1 cellular context compared by ENCODE assay signal in the genomic region with DNA sequence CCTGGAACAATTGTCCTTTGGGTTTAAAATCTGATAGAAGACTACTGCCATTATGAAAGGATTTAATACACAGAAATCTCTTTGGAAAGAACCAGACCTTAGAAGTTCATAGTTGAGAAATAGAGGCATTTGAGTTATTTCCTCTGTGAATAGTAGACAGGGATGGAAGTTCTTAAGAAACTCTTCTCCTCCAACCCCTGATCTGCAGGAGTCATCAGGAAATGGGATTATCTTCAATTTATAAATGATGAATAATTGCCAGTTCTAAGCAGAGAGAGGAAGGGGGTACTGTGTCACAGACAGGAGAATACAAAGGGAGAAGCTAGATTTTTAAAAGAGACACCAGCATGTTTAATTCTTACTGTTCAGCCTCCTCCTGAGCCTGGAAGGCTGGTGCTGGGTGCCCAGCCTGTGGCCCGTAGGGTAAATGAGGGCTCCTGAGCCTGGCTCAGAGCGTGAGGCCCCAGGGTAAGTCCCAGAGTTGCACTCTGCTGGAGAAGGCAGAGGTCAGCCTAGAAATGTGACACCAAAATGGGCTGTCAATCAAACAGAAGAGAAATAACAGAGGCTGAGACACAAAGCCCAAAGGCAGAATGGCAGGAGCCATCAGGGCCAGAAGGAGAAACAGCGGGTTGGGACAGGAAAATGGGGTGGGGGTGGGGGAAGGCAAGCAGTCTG.
A peak's percentile ranks its signal among the peaks of the same experiment; 100 is the strongest.
TF ChIP-seq lines count a peak whose summit lies in the region.

No MANE protein-coding gene starts in this region.

TF ChIP-seq in HepG2, 621 proteins besides CTCF, POLR2A, EP300 and RAD21:
- TF ChIP-seq ZNF282 (IDR thresholded peaks at IDR 0.05; ENCODE audit: partially characterized antibody) (no peak), ZEB1 (IDR thresholded peaks at IDR 0.05; ENCODE audit: insufficient replicate concordance, low read depth) (no peak), MEIS2 (CRISPR knock-in tag; IDR thresholded peaks at IDR 0.05) (0 out of 2 replicates have a peak, but pooled peaks have one; percentile 35), JUNB (CRISPR knock-in tag; IDR thresholded peaks at IDR 0.05; ENCODE audit: borderline replicate concordance) (no peak), THAP11 (CRISPR knock-in tag; IDR thresholded peaks at IDR 0.05) (no peak), SIX4 (CRISPR knock-in tag; IDR thresholded peaks at IDR 0.05) (0 out of 2 replicates have a peak, but pooled peaks have one; percentile 54), NR2F6 (IDR thresholded peaks at IDR 0.05) (no peak), NR2F6 (CRISPR knock-in tag; IDR thresholded peaks at IDR 0.05) (no peak), MXD4 (CRISPR knock-in tag; IDR thresholded peaks at IDR 0.05) (no peak), SIN3B (IDR thresholded peaks at IDR 0.05; ENCODE audit: low read length) (no peak), KDM3A (CRISPR knock-in tag; IDR thresholded peaks at IDR 0.05; ENCODE audit: low read depth) (no peak), ZNF589 (CRISPR knock-in tag; conservative IDR thresholded peaks at IDR 0.05) (no peak), NFE2L1 (CRISPR knock-in tag; IDR thresholded peaks at IDR 0.05; ENCODE audit: borderline replicate concordance) (no peak), REPIN1 (CRISPR knock-in tag; IDR thresholded peaks at IDR 0.05; ENCODE audit: borderline replicate concordance, low read depth) (no peak), ZBTB7B (CRISPR knock-in tag; IDR thresholded peaks at IDR 0.05) (no peak), HNF4G (IDR thresholded peaks at IDR 0.05; ENCODE audit: borderline replicate concordance, low read depth, low read length) (no peak), HNF4G (CRISPR knock-in tag; IDR thresholded peaks at IDR 0.05; ENCODE audit: borderline replicate concordance, low read depth) (no peak), DNMT1 (CRISPR knock-in tag; IDR thresholded peaks at IDR 0.05) (no peak), LCORL (IDR thresholded peaks at IDR 0.05) (no peak), LCORL (CRISPR knock-in tag; IDR thresholded peaks at IDR 0.05) (peak; percentile 44; the same call in 1 of the 2 replicates), SATB2 (CRISPR knock-in tag; IDR thresholded peaks at IDR 0.05) (no peak), MEIS1 (CRISPR knock-in tag; IDR thresholded peaks at IDR 0.05; ENCODE audit: borderline replicate concordance) (0 out of 2 replicates have a peak, but pooled peaks have one; percentile 56), ZNF552 (CRISPR knock-in tag; IDR thresholded peaks at IDR 0.05; ENCODE audit: borderline replicate concordance) (no peak)
- TF ChIP-seq, protein P1, sequence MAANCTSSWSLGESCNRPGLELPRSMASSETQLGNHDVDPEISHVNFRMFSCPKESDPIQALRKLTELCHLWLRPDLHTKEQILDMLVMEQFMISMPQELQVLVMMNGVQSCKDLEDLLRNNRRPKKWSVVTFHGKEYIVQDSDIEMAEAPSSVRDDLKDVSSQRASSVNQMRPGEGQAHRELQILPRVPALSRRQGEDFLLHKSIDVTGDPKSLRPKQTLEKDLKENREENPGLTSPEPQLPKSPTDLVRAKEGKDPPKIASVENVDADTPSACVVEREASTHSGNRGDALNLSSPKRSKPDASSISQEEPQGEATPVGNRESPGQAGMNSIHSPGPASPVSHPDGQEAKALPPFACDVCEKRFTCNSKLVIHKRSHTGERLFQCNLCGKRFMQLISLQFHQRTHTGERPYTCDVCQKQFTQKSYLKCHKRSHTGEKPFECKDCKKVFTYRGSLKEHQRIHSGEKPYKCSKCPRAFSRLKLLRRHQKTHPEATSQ (CRISPR knock-in tag; IDR thresholded peaks at IDR 0.05; ENCODE audit: borderline replicate concordance): no peak
- TF ChIP-seq, protein P2, sequence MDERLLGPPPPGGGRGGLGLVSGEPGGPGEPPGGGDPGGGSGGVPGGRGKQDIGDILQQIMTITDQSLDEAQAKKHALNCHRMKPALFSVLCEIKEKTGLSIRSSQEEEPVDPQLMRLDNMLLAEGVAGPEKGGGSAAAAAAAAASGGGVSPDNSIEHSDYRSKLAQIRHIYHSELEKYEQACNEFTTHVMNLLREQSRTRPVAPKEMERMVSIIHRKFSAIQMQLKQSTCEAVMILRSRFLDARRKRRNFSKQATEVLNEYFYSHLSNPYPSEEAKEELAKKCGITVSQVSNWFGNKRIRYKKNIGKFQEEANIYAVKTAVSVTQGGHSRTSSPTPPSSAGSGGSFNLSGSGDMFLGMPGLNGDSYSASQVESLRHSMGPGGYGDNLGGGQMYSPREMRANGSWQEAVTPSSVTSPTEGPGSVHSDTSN (CRISPR knock-in tag; IDR thresholded peaks at IDR 0.05): peak; percentile 86
- TF ChIP-seq, protein P3, sequence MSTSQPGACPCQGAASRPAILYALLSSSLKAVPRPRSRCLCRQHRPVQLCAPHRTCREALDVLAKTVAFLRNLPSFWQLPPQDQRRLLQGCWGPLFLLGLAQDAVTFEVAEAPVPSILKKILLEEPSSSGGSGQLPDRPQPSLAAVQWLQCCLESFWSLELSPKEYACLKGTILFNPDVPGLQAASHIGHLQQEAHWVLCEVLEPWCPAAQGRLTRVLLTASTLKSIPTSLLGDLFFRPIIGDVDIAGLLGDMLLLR (CRISPR knock-in tag; IDR thresholded peaks at IDR 0.05): no peak
- TF ChIP-seq, protein P4, sequence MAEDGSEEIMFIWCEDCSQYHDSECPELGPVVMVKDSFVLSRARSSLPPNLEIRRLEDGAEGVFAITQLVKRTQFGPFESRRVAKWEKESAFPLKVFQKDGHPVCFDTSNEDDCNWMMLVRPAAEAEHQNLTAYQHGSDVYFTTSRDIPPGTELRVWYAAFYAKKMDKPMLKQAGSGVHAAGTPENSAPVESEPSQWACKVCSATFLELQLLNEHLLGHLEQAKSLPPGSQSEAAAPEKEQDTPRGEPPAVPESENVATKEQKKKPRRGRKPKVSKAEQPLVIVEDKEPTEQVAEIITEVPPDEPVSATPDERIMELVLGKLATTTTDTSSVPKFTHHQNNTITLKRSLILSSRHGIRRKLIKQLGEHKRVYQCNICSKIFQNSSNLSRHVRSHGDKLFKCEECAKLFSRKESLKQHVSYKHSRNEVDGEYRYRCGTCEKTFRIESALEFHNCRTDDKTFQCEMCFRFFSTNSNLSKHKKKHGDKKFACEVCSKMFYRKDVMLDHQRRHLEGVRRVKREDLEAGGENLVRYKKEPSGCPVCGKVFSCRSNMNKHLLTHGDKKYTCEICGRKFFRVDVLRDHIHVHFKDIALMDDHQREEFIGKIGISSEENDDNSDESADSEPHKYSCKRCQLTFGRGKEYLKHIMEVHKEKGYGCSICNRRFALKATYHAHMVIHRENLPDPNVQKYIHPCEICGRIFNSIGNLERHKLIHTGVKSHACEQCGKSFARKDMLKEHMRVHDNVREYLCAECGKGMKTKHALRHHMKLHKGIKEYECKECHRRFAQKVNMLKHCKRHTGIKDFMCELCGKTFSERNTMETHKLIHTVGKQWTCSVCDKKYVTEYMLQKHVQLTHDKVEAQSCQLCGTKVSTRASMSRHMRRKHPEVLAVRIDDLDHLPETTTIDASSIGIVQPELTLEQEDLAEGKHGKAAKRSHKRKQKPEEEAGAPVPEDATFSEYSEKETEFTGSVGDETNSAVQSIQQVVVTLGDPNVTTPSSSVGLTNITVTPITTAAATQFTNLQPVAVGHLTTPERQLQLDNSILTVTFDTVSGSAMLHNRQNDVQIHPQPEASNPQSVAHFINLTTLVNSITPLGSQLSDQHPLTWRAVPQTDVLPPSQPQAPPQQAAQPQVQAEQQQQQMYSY (CRISPR knock-in tag; IDR thresholded peaks at IDR 0.05): no peak
- TF ChIP-seq, protein P5, sequence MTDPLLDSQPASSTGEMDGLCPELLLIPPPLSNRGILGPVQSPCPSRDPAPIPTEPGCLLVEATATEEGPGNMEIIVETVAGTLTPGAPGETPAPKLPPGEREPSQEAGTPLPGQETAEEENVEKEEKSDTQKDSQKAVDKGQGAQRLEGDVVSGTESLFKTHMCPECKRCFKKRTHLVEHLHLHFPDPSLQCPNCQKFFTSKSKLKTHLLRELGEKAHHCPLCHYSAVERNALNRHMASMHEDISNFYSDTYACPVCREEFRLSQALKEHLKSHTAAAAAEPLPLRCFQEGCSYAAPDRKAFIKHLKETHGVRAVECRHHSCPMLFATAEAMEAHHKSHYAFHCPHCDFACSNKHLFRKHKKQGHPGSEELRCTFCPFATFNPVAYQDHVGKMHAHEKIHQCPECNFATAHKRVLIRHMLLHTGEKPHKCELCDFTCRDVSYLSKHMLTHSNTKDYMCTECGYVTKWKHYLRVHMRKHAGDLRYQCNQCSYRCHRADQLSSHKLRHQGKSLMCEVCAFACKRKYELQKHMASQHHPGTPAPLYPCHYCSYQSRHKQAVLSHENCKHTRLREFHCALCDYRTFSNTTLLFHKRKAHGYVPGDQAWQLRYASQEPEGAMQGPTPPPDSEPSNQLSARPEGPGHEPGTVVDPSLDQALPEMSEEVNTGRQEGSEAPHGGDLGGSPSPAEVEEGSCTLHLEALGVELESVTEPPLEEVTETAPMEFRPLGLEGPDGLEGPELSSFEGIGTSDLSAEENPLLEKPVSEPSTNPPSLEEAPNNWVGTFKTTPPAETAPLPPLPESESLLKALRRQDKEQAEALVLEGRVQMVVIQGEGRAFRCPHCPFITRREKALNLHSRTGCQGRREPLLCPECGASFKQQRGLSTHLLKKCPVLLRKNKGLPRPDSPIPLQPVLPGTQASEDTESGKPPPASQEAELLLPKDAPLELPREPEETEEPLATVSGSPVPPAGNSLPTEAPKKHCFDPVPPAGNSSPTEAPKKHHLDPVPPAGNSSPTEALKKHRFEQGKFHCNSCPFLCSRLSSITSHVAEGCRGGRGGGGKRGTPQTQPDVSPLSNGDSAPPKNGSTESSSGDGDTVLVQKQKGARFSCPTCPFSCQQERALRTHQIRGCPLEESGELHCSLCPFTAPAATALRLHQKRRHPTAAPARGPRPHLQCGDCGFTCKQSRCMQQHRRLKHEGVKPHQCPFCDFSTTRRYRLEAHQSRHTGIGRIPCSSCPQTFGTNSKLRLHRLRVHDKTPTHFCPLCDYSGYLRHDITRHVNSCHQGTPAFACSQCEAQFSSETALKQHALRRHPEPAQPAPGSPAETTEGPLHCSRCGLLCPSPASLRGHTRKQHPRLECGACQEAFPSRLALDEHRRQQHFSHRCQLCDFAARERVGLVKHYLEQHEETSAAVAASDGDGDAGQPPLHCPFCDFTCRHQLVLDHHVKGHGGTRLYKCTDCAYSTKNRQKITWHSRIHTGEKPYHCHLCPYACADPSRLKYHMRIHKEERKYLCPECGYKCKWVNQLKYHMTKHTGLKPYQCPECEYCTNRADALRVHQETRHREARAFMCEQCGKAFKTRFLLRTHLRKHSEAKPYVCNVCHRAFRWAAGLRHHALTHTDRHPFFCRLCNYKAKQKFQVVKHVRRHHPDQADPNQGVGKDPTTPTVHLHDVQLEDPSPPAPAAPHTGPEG (CRISPR knock-in tag; IDR thresholded peaks at IDR 0.05): no peak
